In the genomic region with DNA sequence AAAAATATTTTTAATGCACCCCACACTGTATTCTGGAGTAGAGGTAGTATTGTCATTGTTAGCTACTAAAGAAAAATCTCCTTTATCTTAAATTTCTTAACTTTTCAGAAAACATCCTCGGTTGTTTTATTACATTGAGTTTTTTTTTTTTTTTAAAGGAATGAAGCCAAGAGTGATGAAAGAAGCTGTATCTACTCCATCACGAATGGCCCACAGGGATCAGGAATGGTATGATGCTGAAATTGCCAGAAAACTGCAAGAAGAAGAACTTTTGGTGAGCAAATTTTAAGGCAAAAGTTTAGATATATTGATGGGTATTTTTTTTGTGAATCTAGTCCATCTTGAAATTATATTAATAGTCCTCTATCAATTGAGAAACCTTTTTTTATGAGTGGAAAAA, we compare ENCODE assay signal across 30 cellular contexts. TPM values are rescaled to one million over a fixed set of nuclear protein-coding genes. Genes with fewer than 3 reads are reported as not detected.
"Had no signal": no experiment of that assay in that cellular context is flagged by ENCODE, and none has a peak within 500 bp of the region (broad histone marks: within the 10 kb centered on the region; RNA-seq: fewer than 3 reads in every experiment).

No MANE protein-coding gene starts in this region.

- H3K9me3 Mint-ChIP-seq: naive thymus-derived CD4-positive, alpha-beta T cell; T-helper 2 cell treated with Interferon-gamma antibody and Interleukin-4, amounts not matched to agents 5 μg/mL and 100 μg/mL, for 36 hours had no signal

- H3K4me3 ChIP-seq: adrenal gland, body of pancreas, gastroesophageal sphincter, pancreas, prostate gland, sigmoid colon, smooth muscle cell, thoracic aorta had no signal

- H3K4me1 ChIP-seq: body of pancreas, prostate gland had no signal

- H3K27me3 ChIP-seq: adrenal gland, body of pancreas, gastroesophageal sphincter, pancreas, sigmoid colon had no signal

- H3K27ac ChIP-seq: adrenal gland, body of pancreas, gastroesophageal sphincter, pancreas, prostate gland, sigmoid colon, thoracic aorta had no signal

- H3K36me3 ChIP-seq: prostate gland had no signal

- H3K27ac Mint-ChIP-seq: activated CD4-positive, alpha-beta T cell treated with anti-CD3 and anti-CD28 coated beads for 36 hours; activated naive CD8-positive, alpha-beta T cell; naive thymus-derived CD4-positive, alpha-beta T cell; T-helper 2 cell treated with Interferon-gamma antibody and Interleukin-4, amounts not matched to agents 5 μg/mL and 100 μg/mL, for 36 hours had no signal

- H3K36me3 Mint-ChIP-seq: activated naive CD8-positive, alpha-beta T cell had no signal

- DNase-seq: activated CD4-positive, alpha-beta T cell treated with anti-CD3 and anti-CD28 coated beads for 36 hours; activated CD4-positive, alpha-beta T cell treated with anti-CD3 and anti-CD28 coated beads, Interleukin-2, amount 50 U/mL, for 4 hours; activated CD4-positive, CD25-positive, alpha-beta regulatory T cell; activated effector memory CD4-positive, alpha-beta T cell treated with Interleukin-2 at 50 U/mL for 16 hours; activated naive CD4-positive, alpha-beta T cell treated with Interleukin-2 at 50 U/mL for 16 hours; adrenal gland; aorta; dermis blood vessel endothelial cell; effector memory CD4-positive, alpha-beta T cell; erythroblast; hippocampal formation; left colon; midbrain; naive thymus-derived CD4-positive, alpha-beta T cell; pancreas; sigmoid colon; stimulated activated CD4-positive, alpha-beta T cell treated with anti-CD3 and anti-CD28 coated beads, Interleukin-15, amount 100 ng/mL, for 24 hours; stimulated activated CD4-positive, alpha-beta T cell treated with anti-CD3 and anti-CD28 coated beads, Interleukin-2, amount 100 ng/mL, for 24 hours; stimulated activated naive CD4-positive, alpha-beta T cell treated with Interleukin-2 at 50 U/mL for 16 hours; T-helper 1 cell; trophoblast cell had no signal

- H3K4me2 ChIP-seq: smooth muscle cell had no signal

- ATAC-seq: activated CD4-positive, alpha-beta T cell treated with anti-CD3 and anti-CD28 coated beads for 36 hours; body of pancreas; gastroesophageal sphincter; left colon; naive thymus-derived CD4-positive, alpha-beta T cell; pancreas had no signal

- H3K4me3 Mint-ChIP-seq: activated CD4-positive, alpha-beta T cell treated with anti-CD3 and anti-CD28 coated beads for 36 hours; activated naive CD8-positive, alpha-beta T cell; naive thymus-derived CD4-positive, alpha-beta T cell; T-helper 2 cell treated with Interferon-gamma antibody and Interleukin-4, amounts not matched to agents 5 μg/mL and 100 μg/mL, for 36 hours had no signal

- H3K27me3 Mint-ChIP-seq: activated CD4-positive, alpha-beta T cell treated with anti-CD3 and anti-CD28 coated beads for 36 hours; activated naive CD8-positive, alpha-beta T cell; naive thymus-derived CD4-positive, alpha-beta T cell had no signal

RNA-seq across cellular contexts. Expression of a gene that starts 49.7 kb away (rescaled TPM):
- total RNA-seq: activated CD4-positive, alpha-beta T cell treated with anti-CD3 and anti-CD28 coated beads for 36 hours; body of pancreas; left colon; lower leg skin had no signal
- polyA plus RNA-seq: keratinocyte; naive thymus-derived CD4-positive, alpha-beta T cell; smooth muscle cell had no signal
